ENCODE assay signal across 13 cellular contexts in genomic region chr12:122094735-122095561, GRCh38. TPM values are rescaled to one million over a fixed set of nuclear protein-coding genes. Genes with fewer than 3 reads are reported as not detected.
DNase-seq lines count a peak whose midpoint lies in the region; ATAC-seq and TF ChIP-seq lines count a peak whose summit lies in the region.
"Had no signal": no experiment of that assay in that cellular context is flagged by ENCODE, and none has a peak within 500 bp of the region (broad histone marks: within the 10 kb centered on the region; RNA-seq: fewer than 3 reads in every experiment).

No MANE protein-coding gene starts in this region.

- H3K27ac ChIP-seq in C4-2B (peak overlapping the region; percentile 55), body of pancreas (peak overlapping the region; percentile 32 to 68 (median 62)), muscle layer of colon (ENCODE audit: low read depth, low read length) (peak overlapping the region; percentile 63)
- H3K27ac ChIP-seq: foreskin keratinocyte had no signal

- DNase-seq in LNCaP clone FGC (ENCODE audit: low read depth): peak; percentile 74
- peak in 2 of 4 donors; percentile 12 for DNase-seq in body of pancreas
- DNase-seq in SKM-1 (lab: John Stamatoyannopoulos, UW; ENCODE audit: unreplicated experiment): no peak
- no peak for DNase-seq in activated CD4-positive, alpha-beta T cell treated with anti-CD3 and anti-CD28 coated beads, Interleukin-2, amount 50 U/mL, for 48 hours
- no peak for DNase-seq in NCI-H187 treated with DMSO at 0.1 percent for 48 hours (lab: John Stamatoyannopoulos, UW)
- DNase-seq: activated CD8-positive, alpha-beta T cell treated with anti-CD3 and anti-CD28 coated beads, Interleukin-2, amount 10 ng/mL, durations not matched to agents 7 days and 5 days; amygdala had no signal

- TF ChIP-seq CTCF in C4-2B (conservative IDR thresholded peaks at IDR 0.05) (no peak), LNCaP clone FGC (IDR thresholded peaks at IDR 0.05; ENCODE audit: control insufficient read depth, extremely low read depth, insufficient read depth) (no peak), body of pancreas (IDR thresholded peaks at IDR 0.05) (no peak)

- 57% methylated on average over 10 of the region's 10 CpGs for WGBS in body of pancreas, 2 donors

- no peak overlapping the region for H3K4me3 ChIP-seq in LNCaP clone FGC (ENCODE audit: low read depth, low read length)
- H3K4me3 ChIP-seq in body of pancreas: no peak overlapping the region
- H3K4me3 ChIP-seq in muscle layer of colon (ENCODE audit: low read depth in 1 of 2, low read length in 2 of 2): peak overlapping the region in 1 of 2 donors; percentile 9
- H3K4me3 ChIP-seq: HAP-1 had no signal

- H3K9me3 ChIP-seq in body of pancreas (no peaks in the 10 kb centered on the region), muscle layer of colon (ENCODE audit: low read length) (no peaks in the 10 kb centered on the region)
- H3K9me3 ChIP-seq: HAP-1 had no signal

- H3K9ac ChIP-seq in muscle layer of colon (ENCODE audit: low read length): peak overlapping the region; percentile 42

- intact Hi-C loops in body of pancreas (cut with DNase I): loop anchor here (5.0 kb wide), 1 partner anchor 38 kb away; no protein-coding TSS in a partner anchor

- TF ChIP-seq POLR2A in body of pancreas (IDR thresholded peaks at IDR 0.05): no peak

- peaks cover 96% of the 10 kb centered on the region for H3K4me1 ChIP-seq in body of pancreas
- H3K4me1 ChIP-seq in muscle layer of colon (ENCODE audit: insufficient read depth, low read length): peaks cover 96% of the 10 kb centered on the region
- H3K4me1 ChIP-seq: HAP-1 had no signal

- H3K36me3 ChIP-seq in body of pancreas (replicated peaks in 1 of 2; ENCODE audit: insufficient read depth in 1 of 2, low read depth in 2 of 2): no peaks in the 10 kb centered on the region
- no peaks in the 10 kb centered on the region for H3K36me3 ChIP-seq in muscle layer of colon (ENCODE audit: insufficient read depth, low read length)
- H3K36me3 ChIP-seq: HAP-1 had no signal

- ATAC-seq in body of pancreas: no peak
- ATAC-seq in GM19467 (IDR thresholded peaks at IDR 0.05; ENCODE audit: unreplicated experiment): no peak
- ATAC-seq: activated CD8-positive, alpha-beta T cell treated with anti-CD3 and anti-CD28 coated beads, Interleukin-2, amount 10 ng/mL, durations not matched to agents 7 days and 5 days; foreskin keratinocyte; sciatic nerve had no signal

- H3K27me3 ChIP-seq in body of pancreas (no peaks in the 10 kb centered on the region), muscle layer of colon (ENCODE audit: control insufficient read depth in 1 of 2, insufficient read depth in 2 of 2, low read length in 2 of 2) (no peaks in the 10 kb centered on the region)
- H3K27me3 ChIP-seq: foreskin keratinocyte had no signal

RNA-seq across cellular contexts. Expression of gene MLXIP, which starts 16.4 kb away (rescaled TPM):
- total RNA-seq in body of pancreas: 10 to 100 TPM; 43.6 to 84.0 TPM
